In the genomic region with DNA sequence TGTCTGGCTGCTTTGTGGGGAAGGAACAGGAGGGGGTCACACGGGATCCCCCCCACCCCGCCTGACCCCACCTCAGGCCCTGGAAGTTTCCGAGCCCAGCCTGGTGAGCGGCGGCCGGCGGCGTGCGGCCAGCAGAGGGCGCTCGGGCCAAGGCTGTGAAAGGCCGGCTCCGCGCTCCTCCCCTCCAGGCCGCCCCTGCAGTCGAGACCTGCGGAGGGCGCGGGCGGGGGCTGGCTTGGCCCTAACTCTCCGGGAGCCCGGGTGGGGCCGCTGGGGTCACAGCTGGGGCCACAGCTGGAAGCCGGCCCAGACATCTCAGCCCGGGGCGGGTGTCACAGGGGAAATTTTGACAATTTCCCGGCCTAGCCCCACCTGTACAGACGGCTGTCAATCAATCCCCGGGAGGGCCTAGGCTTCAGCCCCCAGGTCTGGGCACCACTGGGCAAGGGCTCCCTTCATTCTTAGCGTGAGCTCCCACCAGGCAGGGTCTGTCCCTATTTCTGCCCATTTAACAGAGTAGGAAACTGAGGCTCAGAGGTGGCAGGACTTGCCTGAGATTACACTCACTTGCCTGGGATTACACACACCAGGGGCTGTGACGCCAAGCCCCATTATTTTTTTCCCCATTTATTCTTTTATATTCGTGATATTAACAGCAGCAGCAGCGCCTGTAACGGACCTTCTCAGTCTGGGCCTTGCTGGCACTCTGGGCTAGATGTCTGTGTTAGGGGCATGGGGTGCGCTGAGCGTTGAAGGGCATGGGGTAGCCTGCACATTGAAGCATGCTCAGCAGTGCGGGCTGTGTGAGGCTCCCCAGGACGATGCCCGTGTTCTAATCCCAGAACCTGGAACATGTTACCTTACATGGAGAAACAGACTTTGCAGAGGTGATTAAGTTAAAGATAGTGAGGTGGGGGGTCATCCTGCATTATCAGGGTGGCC, we compare ENCODE assay signal across 8 cellular contexts. TPM values are rescaled to one million over a fixed set of nuclear protein-coding genes. Genes with fewer than 3 reads are reported as not detected.
DNase-seq lines count a peak whose midpoint lies in the region; TF ChIP-seq lines count a peak whose summit lies in the region.

No MANE protein-coding gene starts in this region.

- H3K36me3 Mint-ChIP-seq in endothelial cell (ENCODE audit: low read depth, unreplicated experiment): no peaks in the 10 kb centered on the region

- no peaks in the 10 kb centered on the region for H3K9me3 Mint-ChIP-seq in endothelial cell (ENCODE audit: unreplicated experiment)

- CTCF ChIA-PET in HEK293T (lab: Yijun Ruan, JAX): interaction anchor here (0.6 to 1.4 kb wide), 4 partner anchors 10 to 140 kb away, joined by 3 to 5 read pairs (median 3); no protein-coding TSS in a partner anchor

- H3K4me3 Mint-ChIP-seq in endothelial cell (ENCODE audit: unreplicated experiment): no peak overlapping the region

- DNase-seq in DMS114 treated with DMSO at 0.1 percent for 48 hours (lab: John Stamatoyannopoulos, UW; ENCODE audit: unreplicated experiment) (peak; percentile 22), HEK293T (ENCODE audit: extremely low spot score) (peak; percentile 86), NCI-H774 (lab: John Stamatoyannopoulos, UW) (peak; percentile 15), endothelial cell (ENCODE audit: low spot score) (peak; percentile 85), mucosa of gallbladder (ENCODE audit: low spot score) (peak; percentile 65), NCI-H1048 (lab: John Stamatoyannopoulos, UW) (no peak)
- peak; percentile 36 to 58 (median 54) for DNase-seq in activated CD8-positive, alpha-beta memory T cell treated with anti-CD3 and anti-CD28 coated beads for 48 hours (ENCODE audit: low read depth in 2 of 3, low spot score in 2 of 3)
- peak; percentile 37 to 68 for DNase-seq in stimulated activated CD8-positive, alpha-beta memory T cell treated with anti-CD3 and anti-CD28 coated beads, Interleukin-7, amount 100 ng/mL, for 4 hours (ENCODE audit: low read depth in 2 of 2)

- peak; percentile 98 for TF ChIP-seq CTCF in endothelial cell (IDR thresholded peaks at IDR 0.05; ENCODE audit: unreplicated experiment)

- POLR2A ChIA-PET in HEK293T (lab: Yijun Ruan, JAX): no interaction called here

- H3K4me1 Mint-ChIP-seq in endothelial cell (ENCODE audit: unreplicated experiment): no peaks in the 10 kb centered on the region

- no peaks in the 10 kb centered on the region for H3K27me3 Mint-ChIP-seq in endothelial cell (ENCODE audit: unreplicated experiment)

- H3K27ac Mint-ChIP-seq in endothelial cell (ENCODE audit: unreplicated experiment): no peak overlapping the region

TF ChIP-seq in HEK293T, 16 proteins besides CTCF, POLR2A, EP300 and RAD21:
- TF ChIP-seq BHLHE40 (IDR thresholded peaks at IDR 0.05; ENCODE audit: borderline replicate concordance): no peak
- TF ChIP-seq, protein P1, sequence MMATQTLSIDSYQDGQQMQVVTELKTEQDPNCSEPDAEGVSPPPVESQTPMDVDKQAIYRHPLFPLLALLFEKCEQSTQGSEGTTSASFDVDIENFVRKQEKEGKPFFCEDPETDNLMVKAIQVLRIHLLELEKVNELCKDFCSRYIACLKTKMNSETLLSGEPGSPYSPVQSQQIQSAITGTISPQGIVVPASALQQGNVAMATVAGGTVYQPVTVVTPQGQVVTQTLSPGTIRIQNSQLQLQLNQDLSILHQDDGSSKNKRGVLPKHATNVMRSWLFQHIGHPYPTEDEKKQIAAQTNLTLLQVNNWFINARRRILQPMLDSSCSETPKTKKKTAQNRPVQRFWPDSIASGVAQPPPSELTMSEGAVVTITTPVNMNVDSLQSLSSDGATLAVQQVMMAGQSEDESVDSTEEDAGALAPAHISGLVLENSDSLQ (IDR thresholded peaks at IDR 0.05): peak; percentile 91

RNA-seq across cellular contexts. Expression of a gene that starts 23.0 kb away (rescaled TPM):
- not detected for total RNA-seq in endothelial cell (ENCODE audit: unreplicated experiment)
- total RNA-seq in mucosa of gallbladder: 1.3 TPM

RNA-seq across cellular contexts. Expression of a gene that starts 36.4 kb away (rescaled TPM):
- total RNA-seq in endothelial cell (ENCODE audit: unreplicated experiment): not detected
- total RNA-seq in mucosa of gallbladder: 27.0 TPM

Comparison
In these comparisons a context has a peak if more than half of its experiments do, and no peak if none do; other contexts are left out.
1. RNA of a gene that starts 36.4 kb away (total RNA-seq): 27.0 TPM in mucosa of gallbladder (single experiment); not detected in endothelial cell (single experiment); every median in the first group is over 10 times any median in the second.